ENCODE assay signal across 11 cellular contexts in the genomic region with DNA sequence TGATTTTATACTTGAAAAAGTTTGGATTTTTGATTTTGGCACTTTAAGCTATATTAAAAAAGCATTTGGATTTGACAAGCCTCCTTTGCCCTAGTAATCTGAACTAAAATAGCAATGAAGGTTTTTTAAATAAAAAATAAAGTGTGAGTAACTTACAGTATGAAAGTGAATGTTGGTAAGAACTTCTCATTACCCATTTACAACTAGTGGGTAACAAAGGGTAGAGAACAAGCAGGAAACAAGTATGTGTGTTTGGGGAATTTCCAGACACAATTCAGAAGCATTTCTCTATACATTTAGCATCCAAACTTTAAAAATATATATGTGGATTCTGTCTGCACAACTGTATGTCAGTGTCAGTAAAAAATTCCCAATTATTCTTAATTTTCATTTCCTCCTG. TPM values are rescaled to one million over a fixed set of nuclear protein-coding genes. Genes with fewer than 3 reads are reported as not detected.
DNase-seq lines count a peak whose midpoint lies in the region; ATAC-seq and TF ChIP-seq lines count a peak whose summit lies in the region.
"Had no signal": no experiment of that assay in that cellular context is flagged by ENCODE, and none has a peak within 500 bp of the region (broad histone marks: within the 10 kb centered on the region; RNA-seq: fewer than 3 reads in every experiment).

No MANE protein-coding gene starts in this region.

- H3K27ac ChIP-seq in SK-N-SH (ENCODE audit: low read depth in 2 of 2, low read length in 1 of 2) (0 out of 4 replicates have a peak overlapping the region, but pooled peaks of 1 of the 2 experiments have one; percentile 5), KMS-11 (no peak overlapping the region)

- peaks cover 48% of the 10 kb centered on the region for H4K20me1 ChIP-seq in SK-N-SH (ENCODE audit: insufficient read depth)
- H4K20me1 ChIP-seq in KMS-11 (ENCODE audit: insufficient read depth) = no peaks in the 10 kb centered on the region

- peaks cover 22 to 26% of the 10 kb centered on the region in 2 experiments for H3K4me1 ChIP-seq in SK-N-SH (ENCODE audit: control insufficient read depth in 1 of 2, insufficient read depth in 2 of 2, low read depth in 1 of 2, low read length in 1 of 2)
- H3K4me1 ChIP-seq in KMS-11 (ENCODE audit: low read depth, poor library complexity, severe bottlenecking) = peaks cover 35% of the 10 kb centered on the region

- H3K27me3 Mint-ChIP-seq in osteocyte (ENCODE audit: unreplicated experiment) = no peaks in the 10 kb centered on the region

- no peaks in the 10 kb centered on the region for H3K9me3 Mint-ChIP-seq in osteocyte (ENCODE audit: unreplicated experiment)

- H3K4me2 ChIP-seq in SK-N-SH = peak overlapping the region; percentile 82
- H3K4me2 ChIP-seq in KMS-11 = peak overlapping the region; percentile 72

- H3K27ac Mint-ChIP-seq in osteocyte (ENCODE audit: unreplicated experiment) = no peak overlapping the region

- H3K4me3 ChIP-seq in SK-N-SH (ENCODE audit: low read depth in 2 of 2, low read length in 1 of 2) (peak overlapping the region; percentile 55 to 83; a peak in 2 of 4 replicates), KMS-11 (IDR thresholded peaks at IDR 0.05; ENCODE audit: insufficient read depth, low read depth, low read length) (no peak overlapping the region)

- no peak for TF ChIP-seq EP300 in SK-N-SH (IDR thresholded peaks at IDR 0.05; ENCODE audit: borderline replicate concordance in 1 of 2, low read depth in 1 of 2, low read length in 1 of 2)

- POLR2A ChIA-PET in SK-N-SH (lab: Yijun Ruan, JAX) = no interaction called here

- H2AFZ ChIP-seq in SK-N-SH (ENCODE audit: low read depth) = no peak overlapping the region
- H2AFZ ChIP-seq in KMS-11 (ENCODE audit: low read depth) = no peak overlapping the region

- TF ChIP-seq RAD21 in SK-N-SH (IDR thresholded peaks at IDR 0.05; ENCODE audit: low read length) = no peak

- no peaks in the 10 kb centered on the region for H3K9me3 ChIP-seq in SK-N-SH

- peaks cover 40% of the 10 kb centered on the region for H3K4me1 Mint-ChIP-seq in osteocyte (ENCODE audit: unreplicated experiment)

- no peaks in the 10 kb centered on the region for H3K9me2 ChIP-seq in SK-N-SH

- CTCF ChIA-PET in SK-N-SH (lab: Yijun Ruan, JAX) = interaction anchor here (5.9 kb wide), 1 partner anchor 14 kb away, joined by 51 read pairs; no protein-coding TSS in a partner anchor

- H3K79me2 ChIP-seq in SK-N-SH (ENCODE audit: insufficient read depth) (peaks cover 91% of the 10 kb centered on the region), KMS-11 (ENCODE audit: insufficient read depth, low read depth) (peaks cover 63% of the 10 kb centered on the region; the same call in 1 of the 2 replicates)

- H3K9ac ChIP-seq in SK-N-SH (peak overlapping the region; percentile 88), KMS-11 (no peak overlapping the region)

- no peak for TF ChIP-seq CTCF in SK-N-SH (IDR thresholded peaks at IDR 0.05)
- no peak for TF ChIP-seq CTCF in KMS-11 (conservative IDR thresholded peaks at IDR 0.05; ENCODE audit: low read depth, low read length)
- no peak for TF ChIP-seq CTCF in osteocyte (IDR thresholded peaks at IDR 0.05)

- peaks cover 0 to 8% of the 10 kb centered on the region in 2 experiments for H3K36me3 ChIP-seq in SK-N-SH (replicated peaks in 1 of 2; ENCODE audit: control insufficient read depth in 1 of 2, insufficient read depth in 2 of 2, low read length in 1 of 2)
- H3K36me3 ChIP-seq in KMS-11 (ENCODE audit: insufficient read depth) = no peaks in the 10 kb centered on the region

- no peaks in the 10 kb centered on the region for H3K27me3 ChIP-seq in SK-N-SH (ENCODE audit: insufficient read depth)
- no peaks in the 10 kb centered on the region for H3K27me3 ChIP-seq in KMS-11 (ENCODE audit: insufficient read depth, low read depth)

- no peak for DNase-seq in SK-N-SH
- DNase-seq in dermis blood vessel endothelial cell = peak; percentile 38
- DNase-seq in osteocyte (ENCODE audit: extremely low spot score, unreplicated experiment) = no peak
- no peak for DNase-seq in COLO668 (lab: John Stamatoyannopoulos, UW; ENCODE audit: unreplicated experiment)
- DNase-seq: 8988T; effector memory CD4-positive, alpha-beta T cell; NCI-H345 had no signal

- no peak for ATAC-seq in SK-N-SH treated with all-trans-retinoic acid at 6 μM for 48 hours
- ATAC-seq in GM19452 (IDR thresholded peaks at IDR 0.05; ENCODE audit: unreplicated experiment) = no peak
- no peak for ATAC-seq in HG02884 (IDR thresholded peaks at IDR 0.05; ENCODE audit: unreplicated experiment)

- no peaks in the 10 kb centered on the region for H3K36me3 Mint-ChIP-seq in osteocyte (ENCODE audit: unreplicated experiment)

- H3K4me3 Mint-ChIP-seq in osteocyte (ENCODE audit: unreplicated experiment) = peak overlapping the region; percentile 28

- peaks cover 9% of the 10 kb centered on the region for H3F3A ChIP-seq in SK-N-SH (replicated peaks; ENCODE audit: insufficient read depth)

TF ChIP-seq in SK-N-SH, 30 proteins besides CTCF, POLR2A, EP300 and RAD21 (continues in another document):
- no peak for TF ChIP-seq NFIC (IDR thresholded peaks at IDR 0.05; ENCODE audit: borderline replicate concordance)
- TF ChIP-seq POLR2AphosphoS5 (IDR thresholded peaks at IDR 0.05; ENCODE audit: low read depth, low read length) = no peak
- TF ChIP-seq CHD2 (IDR thresholded peaks at IDR 0.05; ENCODE audit: low read length, partially characterized antibody) = no peak
- TF ChIP-seq RCOR1 (IDR thresholded peaks at IDR 0.05; ENCODE audit: low read length) = no peak
- no peak for TF ChIP-seq SMC3 (IDR thresholded peaks at IDR 0.05; ENCODE audit: low read depth, low read length)
- TF ChIP-seq, protein P1, sequence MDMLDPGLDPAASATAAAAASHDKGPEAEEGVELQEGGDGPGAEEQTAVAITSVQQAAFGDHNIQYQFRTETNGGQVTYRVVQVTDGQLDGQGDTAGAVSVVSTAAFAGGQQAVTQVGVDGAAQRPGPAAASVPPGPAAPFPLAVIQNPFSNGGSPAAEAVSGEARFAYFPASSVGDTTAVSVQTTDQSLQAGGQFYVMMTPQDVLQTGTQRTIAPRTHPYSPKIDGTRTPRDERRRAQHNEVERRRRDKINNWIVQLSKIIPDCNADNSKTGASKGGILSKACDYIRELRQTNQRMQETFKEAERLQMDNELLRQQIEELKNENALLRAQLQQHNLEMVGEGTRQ (IDR thresholded peaks at IDR 0.05; ENCODE audit: borderline replicate concordance, low read depth, low read length) = no peak
- TF ChIP-seq, protein P2, sequence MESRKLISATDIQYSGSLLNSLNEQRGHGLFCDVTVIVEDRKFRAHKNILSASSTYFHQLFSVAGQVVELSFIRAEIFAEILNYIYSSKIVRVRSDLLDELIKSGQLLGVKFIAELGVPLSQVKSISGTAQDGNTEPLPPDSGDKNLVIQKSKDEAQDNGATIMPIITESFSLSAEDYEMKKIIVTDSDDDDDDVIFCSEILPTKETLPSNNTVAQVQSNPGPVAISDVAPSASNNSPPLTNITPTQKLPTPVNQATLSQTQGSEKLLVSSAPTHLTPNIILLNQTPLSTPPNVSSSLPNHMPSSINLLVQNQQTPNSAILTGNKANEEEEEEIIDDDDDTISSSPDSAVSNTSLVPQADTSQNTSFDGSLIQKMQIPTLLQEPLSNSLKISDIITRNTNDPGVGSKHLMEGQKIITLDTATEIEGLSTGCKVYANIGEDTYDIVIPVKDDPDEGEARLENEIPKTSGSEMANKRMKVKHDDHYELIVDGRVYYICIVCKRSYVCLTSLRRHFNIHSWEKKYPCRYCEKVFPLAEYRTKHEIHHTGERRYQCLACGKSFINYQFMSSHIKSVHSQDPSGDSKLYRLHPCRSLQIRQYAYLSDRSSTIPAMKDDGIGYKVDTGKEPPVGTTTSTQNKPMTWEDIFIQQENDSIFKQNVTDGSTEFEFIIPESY (IDR thresholded peaks at IDR 0.05; ENCODE audit: borderline replicate concordance, low read depth) = no peak

TF ChIP-seq in SK-N-SH treated with all-trans-retinoic acid at 6 μM for 48 hours, 23 proteins besides CTCF, POLR2A, EP300 and RAD21 (continues in another document):
- TF ChIP-seq ZNF565 (CRISPR knock-in tag; conservative IDR thresholded peaks at IDR 0.05; ENCODE audit: low read depth) (no peak), ZC3H10 (CRISPR knock-in tag; IDR thresholded peaks at IDR 0.05) (no peak), ISL1 (CRISPR knock-in tag; IDR thresholded peaks at IDR 0.05) (no peak), ZFP30 (CRISPR knock-in tag; IDR thresholded peaks at IDR 0.05) (no peak), RARB (CRISPR knock-in tag; IDR thresholded peaks at IDR 0.05) (no peak)
- TF ChIP-seq, protein P3, sequence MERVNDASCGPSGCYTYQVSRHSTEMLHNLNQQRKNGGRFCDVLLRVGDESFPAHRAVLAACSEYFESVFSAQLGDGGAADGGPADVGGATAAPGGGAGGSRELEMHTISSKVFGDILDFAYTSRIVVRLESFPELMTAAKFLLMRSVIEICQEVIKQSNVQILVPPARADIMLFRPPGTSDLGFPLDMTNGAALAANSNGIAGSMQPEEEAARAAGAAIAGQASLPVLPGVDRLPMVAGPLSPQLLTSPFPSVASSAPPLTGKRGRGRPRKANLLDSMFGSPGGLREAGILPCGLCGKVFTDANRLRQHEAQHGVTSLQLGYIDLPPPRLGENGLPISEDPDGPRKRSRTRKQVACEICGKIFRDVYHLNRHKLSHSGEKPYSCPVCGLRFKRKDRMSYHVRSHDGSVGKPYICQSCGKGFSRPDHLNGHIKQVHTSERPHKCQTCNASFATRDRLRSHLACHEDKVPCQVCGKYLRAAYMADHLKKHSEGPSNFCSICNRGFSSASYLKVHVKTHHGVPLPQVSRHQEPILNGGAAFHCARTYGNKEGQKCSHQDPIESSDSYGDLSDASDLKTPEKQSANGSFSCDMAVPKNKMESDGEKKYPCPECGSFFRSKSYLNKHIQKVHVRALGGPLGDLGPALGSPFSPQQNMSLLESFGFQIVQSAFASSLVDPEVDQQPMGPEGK (CRISPR knock-in tag; IDR thresholded peaks at IDR 0.05; ENCODE audit: borderline replicate concordance) = no peak

RNA-seq across cellular contexts. Expression of a gene that starts 2.9 kb away (rescaled TPM):
- 22.8 and 27.3 TPM in 2 replicates for polyA plus RNA-seq in SK-N-SH (2012; rRNA removed)
- polyA plus RNA-seq in SK-N-SH (2012; cell fraction: cytosol; rRNA removed) = 42.4 and 58.3 TPM in 2 replicates
- polyA plus RNA-seq in SK-N-SH (2012; cell fraction: nucleus; rRNA removed) = 10.3 and 19.1 TPM in 2 replicates
- total RNA-seq in dermis blood vessel endothelial cell = 282 and 305 TPM in 2 replicates
- total RNA-seq in osteocyte = 112 and 127 TPM in 2 replicates

RNA-seq across cellular contexts. Expression of a gene that starts 38.0 kb away (rescaled TPM):
- polyA plus RNA-seq in SK-N-SH (2012; rRNA removed) = 431 and 600 TPM in 2 replicates
- 554 and 614 TPM in 2 replicates for polyA plus RNA-seq in SK-N-SH (2012; cell fraction: cytosol; rRNA removed)
- 123 and 150 TPM in 2 replicates for polyA plus RNA-seq in SK-N-SH (2012; cell fraction: nucleus; rRNA removed)
- 55.8 and 324 TPM in 2 replicates for total RNA-seq in dermis blood vessel endothelial cell
- 253 and 267 TPM in 2 replicates for total RNA-seq in osteocyte
